In the genomic region with DNA sequence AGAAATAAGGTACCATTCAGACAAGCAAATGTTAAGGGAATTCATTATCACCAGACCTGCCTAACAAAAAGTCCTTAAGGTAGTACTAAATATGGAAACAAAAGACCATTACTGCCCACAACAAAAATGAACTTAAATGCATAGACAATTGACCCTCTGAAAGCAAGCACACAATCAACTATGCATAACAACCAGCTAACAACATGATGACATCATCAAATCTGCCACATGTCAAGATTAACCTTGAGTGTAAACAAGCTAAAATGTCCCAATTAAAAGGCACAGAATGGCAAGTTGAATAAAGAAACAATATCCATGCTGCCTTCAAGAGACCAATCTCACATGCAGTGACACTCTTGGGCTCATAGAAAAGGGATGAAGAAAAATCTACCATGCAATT, we compare ENCODE assay signal across 32 cellular contexts.
"Had no signal": no experiment of that assay in that cellular context is flagged by ENCODE, and none has a peak within 500 bp of the region (broad histone marks: within the 10 kb centered on the region; RNA-seq: fewer than 3 reads in every experiment).

No MANE protein-coding gene starts in this region.

- H3K4me1 ChIP-seq: adrenal gland, body of pancreas, breast epithelium had no signal

- DNase-seq: activated B cell treated with CpG ODN at 0.5 μM for 24 hours; activated CD4-positive, alpha-beta memory T cell treated with anti-CD3 and anti-CD28 coated beads for 36 hours; activated CD4-positive, alpha-beta T cell treated with anti-CD3 and anti-CD28 coated beads for 4 hours; activated CD4-positive, alpha-beta T cell treated with anti-CD3 and anti-CD28 coated beads, Interleukin-2, amount 10 ng/mL, durations not matched to agents 24 days and 14 days; activated CD4-positive, alpha-beta T cell treated with anti-CD3 and anti-CD28 coated beads, Interleukin-2, amount 50 U/mL, for 1 hour; activated CD4-positive, alpha-beta T cell treated with anti-CD3 and anti-CD28 coated beads, Interleukin-2, amount 50 U/mL, for 4 hours; activated CD4-positive, CD25-positive, alpha-beta regulatory T cell treated with anti-CD3 and anti-CD28 coated beads, Interleukin-2, amount 50 U/mL, for 72 hours; activated CD8-positive, alpha-beta memory T cell treated with anti-CD3 and anti-CD28 coated beads, Interleukin-2, amount 50 U/mL, for 4 hours; activated CD8-positive, alpha-beta T cell treated with anti-CD3 and anti-CD28 coated beads for 36 hours; activated effector memory CD4-positive, alpha-beta T cell treated with anti-CD3 and anti-CD28 coated beads, Interleukin-2, amount 50 U/mL, for 16 hours; activated gamma-delta T cell treated with Interleukin-2 at 50 U/mL for 16 hours; activated naive CD4-positive, alpha-beta T cell; activated naive CD4-positive, alpha-beta T cell treated with anti-CD3 and anti-CD28 coated beads for 36 hours; activated naive CD4-positive, alpha-beta T cell treated with anti-CD3 and anti-CD28 coated beads, Interleukin-2, amount 50 U/mL, for 16 hours; activated naive CD8-positive, alpha-beta T cell treated with anti-CD3 and anti-CD28 coated beads for 36 hours; activated T-cell treated with anti-CD3 and anti-CD28 coated beads for 4 hours; activated T-cell treated with anti-CD3 and anti-CD28 coated beads, Interleukin-2, amount 50 U/mL, for 1 hour; activated T-cell treated with anti-CD3 and anti-CD28 coated beads, Interleukin-2, amount 50 U/mL, for 4 hours; activated T-cell treated with anti-CD3 and anti-CD28 coated beads, Interleukin-2, amount 50 U/mL, for 72 hours; adrenal gland; amniotic stem cell; aorta; body of pancreas; brain microvascular endothelial cell; central memory CD4-positive, alpha-beta T cell; T-helper 2 cell; T-helper 9 cell had no signal

- H3K36me3 ChIP-seq: adrenal gland, brain microvascular endothelial cell, breast epithelium had no signal

- ATAC-seq: activated CD8-positive, alpha-beta T cell treated with anti-CD3 and anti-CD28 coated beads for 36 hours; activated naive CD4-positive, alpha-beta T cell treated with anti-CD3 and anti-CD28 coated beads, Interleukin-2, amount 50 U/mL, for 72 hours; activated T-cell treated with anti-CD3 and anti-CD28 coated beads, Interleukin-2, amount 50 U/mL, for 4 hours; activated T-cell treated with anti-CD3 and anti-CD28 coated beads, Interleukin-2, amount 50 U/mL, for 72 hours; activated T-helper 17 cell treated with anti-CD3 and anti-CD28 coated beads, Interleukin-2, amount 50 U/mL, for 72 hours; body of pancreas had no signal

- FAIRE-seq: TTC549 had no signal

- H3K9me3 ChIP-seq: body of pancreas had no signal

- H3K4me3 ChIP-seq: adrenal gland, body of pancreas, breast epithelium had no signal

- H3K27me3 ChIP-seq: adrenal gland, body of pancreas, brain microvascular endothelial cell had no signal

- H3K27ac ChIP-seq: adrenal gland, body of pancreas, brain microvascular endothelial cell, breast epithelium, VCaP had no signal
